Comparison of ENCODE assay signal across 19 cellular contexts in genomic region chr16:57888128-57888527, GRCh38.
A peak's percentile ranks its signal among the peaks of the same experiment; 100 is the strongest.
DNase-seq lines count a peak whose midpoint lies in the region; ATAC-seq, FAIRE-seq and TF ChIP-seq lines count a peak whose summit lies in the region.
"Had no signal": no experiment of that assay in that cellular context is flagged by ENCODE, and none has a peak within 500 bp of the region (broad histone marks: within the 10 kb centered on the region; RNA-seq: fewer than 3 reads in every experiment).

No MANE protein-coding gene starts in this region.

- in situ Hi-C loops in K562 (cut with MboI): no loop called here

- H3K27ac ChIP-seq in K562 (ENCODE audit: extremely low read depth, low read depth, low read length) (no peak overlapping the region), neural progenitor cell (no peak overlapping the region)
- H3K27ac ChIP-seq: 22Rv1 had no signal

- H2AFZ ChIP-seq in K562 (ENCODE audit: low read depth, low read length) (no peak overlapping the region), neural progenitor cell (replicated peaks) (no peak overlapping the region)

- intact Hi-C loops in cardiac septum (cut with DNase I) (no loop called here), Right ventricle myocardium inferior (cut with DNase I) (no loop called here), K562 (cut with micrococcal nuclease) (no loop called here)
- intact Hi-C loops in activated naive CD4-positive, alpha-beta T cell treated with anti-CD3 and anti-CD28 coated beads for 36 hours (cut with micrococcal nuclease): no loop called here

- no peak for TF ChIP-seq POLR2A in K562 (conservative IDR thresholded peaks at IDR 0.05)

- peak overlapping the region; percentile 6 for H3K4me3 Mint-ChIP-seq in neural progenitor cell
- no peak overlapping the region for H3K4me3 Mint-ChIP-seq in activated naive CD4-positive, alpha-beta T cell treated with anti-CD3 and anti-CD28 coated beads for 36 hours
- H3K4me3 Mint-ChIP-seq: B cell; CD8-positive, alpha-beta T cell; HFFc6 had no signal

- 4% methylated on average over 5 of the region's 5 CpGs for WGBS in K562 (ENCODE audit: insufficient coverage, low coverage, missing lambda C conversion rate)

- H3K9me1 ChIP-seq in K562 (ENCODE audit: control insufficient read depth, insufficient read depth, low read length): no peaks in the 10 kb centered on the region

- H4K20me1 ChIP-seq in K562 (replicated peaks; ENCODE audit: control insufficient read depth, insufficient read depth, low read length): no peaks in the 10 kb centered on the region; the same call in 1 of the 2 replicates
- H4K20me1 ChIP-seq in neural progenitor cell (ENCODE audit: low read depth): no peaks in the 10 kb centered on the region
- H4K20me1 ChIP-seq: BLaER1 treated with 17β-estradiol and CSF1 and Interleukin-3, amounts not matched to agents 10 nM and 100 nM had no signal

- no peaks in the 10 kb centered on the region for H3F3A ChIP-seq in neural progenitor cell (ENCODE audit: low read depth)

- H3K9ac ChIP-seq in K562 (ENCODE audit: insufficient read depth in 1 of 2, low read depth in 2 of 2, low read length in 2 of 2): no peak overlapping the region
- no peak overlapping the region for H3K9ac ChIP-seq in neural progenitor cell

- ATAC-seq in Right ventricle myocardium inferior (no peak), K562 (no peak)
- ATAC-seq: CD8-positive, alpha-beta T cell; GM12878; HCT116 had no signal

- TF ChIP-seq RAD21 in K562 (CRISPR knock-in tag; conservative IDR thresholded peaks at IDR 0.05 in 1 of 2, IDR thresholded peaks at IDR 0.05 in 1 of 2): no peak

- H3K9me3 ChIP-seq in K562 (replicated peaks; ENCODE audit: control insufficient read depth, insufficient read depth, low read depth, low read length): no peaks in the 10 kb centered on the region
- no peaks in the 10 kb centered on the region for H3K9me3 ChIP-seq in neural progenitor cell (ENCODE audit: low read depth)
- H3K9me3 ChIP-seq: BLaER1 treated with 17β-estradiol and CSF1 and Interleukin-3, amounts not matched to agents 10 nM and 100 nM had no signal

- H3K4me1 ChIP-seq in K562 (replicated peaks in 1 of 2; ENCODE audit: control insufficient read depth in 2 of 2, insufficient read depth in 2 of 2, low read length in 2 of 2) (peaks cover 6 to 7% of the 10 kb centered on the region in 2 experiments; a peak in 3 of 5 replicates), neural progenitor cell (no peaks in the 10 kb centered on the region)

- FAIRE-seq in K562 (lab: Jason Lieb, UNC): no peak
- FAIRE-seq: GM12878 had no signal

- no peak for TF ChIP-seq EP300 in K562 (IDR thresholded peaks at IDR 0.05; ENCODE audit: low read length)

- H3K4me3 ChIP-seq in K562: no peak overlapping the region
- no peak overlapping the region for H3K4me3 ChIP-seq in neural progenitor cell
- H3K4me3 ChIP-seq: BLaER1 treated with 17β-estradiol and CSF1 and Interleukin-3, amounts not matched to agents 10 nM and 100 nM; GM12878 had no signal

- TF ChIP-seq CTCF in K562 (IDR thresholded peaks at IDR 0.05 in 2 of 3, conservative IDR thresholded peaks at IDR 0.05 in 1 of 3; ENCODE audit: insufficient read depth in 2 of 3, low read depth in 1 of 3, low read length in 3 of 3) (no peak), neural progenitor cell (IDR thresholded peaks at IDR 0.05) (no peak)

- peaks cover 13% of the 10 kb centered on the region for H3K27me3 Mint-ChIP-seq in neural progenitor cell (ENCODE audit: insufficient read depth, low read depth)
- H3K27me3 Mint-ChIP-seq in activated naive CD4-positive, alpha-beta T cell treated with anti-CD3 and anti-CD28 coated beads for 36 hours (ENCODE audit: low read depth): peaks cover 34% of the 10 kb centered on the region

- H3K27me3 ChIP-seq in K562 (ENCODE audit: control insufficient read depth in 2 of 2, insufficient read depth in 2 of 2, low read length in 2 of 2): peaks cover 59 to 75% of the 10 kb centered on the region in 2 experiments
- peaks cover 15% of the 10 kb centered on the region for H3K27me3 ChIP-seq in neural progenitor cell
- H3K27me3 ChIP-seq: BLaER1 treated with 17β-estradiol and CSF1 and Interleukin-3, amounts not matched to agents 10 nM and 100 nM had no signal

- H3K79me2 ChIP-seq in K562 (ENCODE audit: control insufficient read depth, insufficient read depth, low read length): no peaks in the 10 kb centered on the region
- H3K79me2 ChIP-seq in neural progenitor cell (ENCODE audit: low read depth): no peaks in the 10 kb centered on the region

- no peaks in the 10 kb centered on the region for H3K36me3 ChIP-seq in K562 (ENCODE audit: control insufficient read depth, insufficient read depth, low read length)
- H3K36me3 ChIP-seq in neural progenitor cell: no peaks in the 10 kb centered on the region
- H3K36me3 ChIP-seq: BLaER1 treated with 17β-estradiol and CSF1 and Interleukin-3, amounts not matched to agents 10 nM and 100 nM had no signal

- POLR2A ChIA-PET in K562 (lab: Yijun Ruan, JAX): interaction anchor here (0.8 to 1.6 kb wide), 2 partner anchors 10 to 287 kb away, joined by 3 to 4 read pairs; no protein-coding TSS in a partner anchor

- H3K27ac Mint-ChIP-seq in neural progenitor cell: no peak overlapping the region
- no peak overlapping the region for H3K27ac Mint-ChIP-seq in activated naive CD4-positive, alpha-beta T cell treated with anti-CD3 and anti-CD28 coated beads for 36 hours
- H3K27ac Mint-ChIP-seq: B cell; CD8-positive, alpha-beta T cell; HFFc6 had no signal

- CTCF ChIA-PET in K562 (lab: Yijun Ruan, JAX; ENCODE audit: low intra/inter-chr PET ratio): no interaction called here
- CTCF ChIA-PET in activated naive CD4-positive, alpha-beta T cell treated with anti-CD3 and anti-CD28 coated beads for 36 hours (lab: Charles Lee): no interaction called here

- H3K36me3 Mint-ChIP-seq in neural progenitor cell: no peaks in the 10 kb centered on the region
- no peaks in the 10 kb centered on the region for H3K36me3 Mint-ChIP-seq in activated naive CD4-positive, alpha-beta T cell treated with anti-CD3 and anti-CD28 coated beads for 36 hours (ENCODE audit: low read depth)
- H3K36me3 Mint-ChIP-seq: CD8-positive, alpha-beta T cell had no signal

- no peaks in the 10 kb centered on the region for H3K9me3 Mint-ChIP-seq in neural progenitor cell
- H3K9me3 Mint-ChIP-seq in activated naive CD4-positive, alpha-beta T cell treated with anti-CD3 and anti-CD28 coated beads for 36 hours: no peaks in the 10 kb centered on the region
- H3K9me3 Mint-ChIP-seq: CD8-positive, alpha-beta T cell; HFFc6 had no signal

- peaks cover 20% of the 10 kb centered on the region for H3K4me1 Mint-ChIP-seq in neural progenitor cell
- H3K4me1 Mint-ChIP-seq in activated naive CD4-positive, alpha-beta T cell treated with anti-CD3 and anti-CD28 coated beads for 36 hours (ENCODE audit: low read depth): peaks cover 4% of the 10 kb centered on the region

- peak; percentile 1 for DNase-seq in cardiac septum (ENCODE audit: low spot score)
- DNase-seq in Right ventricle myocardium inferior (ENCODE audit: missing footprints): no peak
- no peak for DNase-seq in K562 (ENCODE audit: extremely low read depth in 1 of 4, low spot score in 3 of 4)
- DNase-seq in neural progenitor cell (ENCODE audit: low spot score): no peak
- DNase-seq in activated naive CD4-positive, alpha-beta T cell treated with anti-CD3 and anti-CD28 coated beads for 36 hours: no peak
- no peak for DNase-seq in activated CD4-positive, alpha-beta T cell treated with anti-CD3 and anti-CD28 coated beads for 4 hours
- DNase-seq in NCI-H748 (lab: John Stamatoyannopoulos, UW; ENCODE audit: unreplicated experiment): no peak
- DNase-seq: CD8-positive, alpha-beta T cell; DMS 273 treated with DMSO at 0.1 percent for 48 hours; DMS53; DND-41; EL; GOT3; HFFc6 had no signal

- BruUV-seq in K562 (replicated peaks; lab: Mats Ljungman, UMichigan): no TSS peak

- H3K4me2 ChIP-seq in K562 (ENCODE audit: insufficient read depth, low read length) (no peak overlapping the region), neural progenitor cell (no peak overlapping the region)

TF ChIP-seq in K562, 482 proteins besides CTCF, POLR2A, EP300 and RAD21:
- TF ChIP-seq ZNF512 (tag; IDR thresholded peaks at IDR 0.05) (peak; percentile 23; the same call in 1 of the 2 replicates), ZFP36 (IDR thresholded peaks at IDR 0.05; ENCODE audit: low read depth, low read length, partially characterized antibody) (peak; percentile 45), BCOR (IDR thresholded peaks at IDR 0.05) (peak; percentile 57; the same call in 1 of the 2 replicates), RBM25 (IDR thresholded peaks at IDR 0.05; ENCODE audit: low read depth, low read length, severe bottlenecking) (peak; percentile 57), ZBTB43 (CRISPR knock-in tag; IDR thresholded peaks at IDR 0.05) (no peak)
